20 cellular contexts compared by ENCODE assay signal in the genomic region with DNA sequence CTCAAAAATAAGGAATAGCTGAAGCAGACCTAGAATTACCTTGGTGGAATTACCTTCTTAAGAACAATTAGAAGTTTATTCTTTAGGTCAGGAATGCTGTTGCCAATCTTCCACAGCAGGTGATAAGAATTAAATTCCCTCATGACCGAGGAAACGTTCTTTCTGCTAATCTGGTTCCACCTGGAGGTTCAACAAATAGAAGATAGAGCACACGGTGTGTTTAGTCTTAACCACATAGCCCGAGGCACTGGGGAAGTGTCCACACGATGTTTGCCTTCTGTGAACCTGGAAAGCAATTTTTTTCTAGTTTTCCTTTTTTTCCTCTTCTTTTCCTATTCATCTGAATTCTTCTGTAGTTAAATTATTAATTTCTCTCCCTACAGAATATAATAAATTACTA.
DNase-seq lines count a peak whose midpoint lies in the region; ATAC-seq, FAIRE-seq and TF ChIP-seq lines count a peak whose summit lies in the region.
"Had no signal": no experiment of that assay in that cellular context is flagged by ENCODE, and none has a peak within 500 bp of the region (broad histone marks: within the 10 kb centered on the region; RNA-seq: fewer than 3 reads in every experiment).

No MANE protein-coding gene starts in this region.

- no peaks in the 10 kb centered on the region for H3K36me3 ChIP-seq in endodermal cell (ENCODE audit: control insufficient read depth, insufficient read depth, low read length)
- H3K36me3 ChIP-seq: Peyer's patch had no signal

- peak; percentile 16 for FAIRE-seq in D721Med (lab: Jason Lieb, UNC)
- FAIRE-seq: A549, G401.6, GM18507, H54, K562 had no signal

- H3K27me3 Mint-ChIP-seq in endodermal cell (ENCODE audit: insufficient read depth) = peaks cover 7% of the 10 kb centered on the region
- H3K27me3 Mint-ChIP-seq: B cell, T-cell had no signal

- WGBS in endodermal cell (ENCODE audit: insufficient coverage in 1 of 2, insufficient read length in 1 of 2), 2 experiments = 40 to 69% methylated on average over 3 to 5 of the region's 5 CpGs

- H3K36me3 Mint-ChIP-seq in endodermal cell (ENCODE audit: low read depth) = no peaks in the 10 kb centered on the region
- H3K36me3 Mint-ChIP-seq: T-cell had no signal

- H3K27me3 ChIP-seq in endodermal cell (ENCODE audit: control insufficient read depth, insufficient read depth, low read length, poor library complexity, severe bottlenecking) = no peaks in the 10 kb centered on the region
- H3K27me3 ChIP-seq: Peyer's patch had no signal

- peaks cover 33% of the 10 kb centered on the region for H3K4me1 Mint-ChIP-seq in endodermal cell
- H3K4me1 Mint-ChIP-seq: B cell, T-cell had no signal

- no peak overlapping the region for H3K9ac ChIP-seq in endodermal cell (ENCODE audit: extremely low read depth, low read length, poor library complexity, severe bottlenecking)

- peaks cover 19% of the 10 kb centered on the region for H3K4me1 ChIP-seq in endodermal cell (ENCODE audit: control insufficient read depth, insufficient read depth, low read length)
- H3K4me1 ChIP-seq: A549, Peyer's patch had no signal

- peak overlapping the region; percentile 33; the same call in 1 of the 2 replicates for H3K27ac ChIP-seq in C4-2B
- no peak overlapping the region for H3K27ac ChIP-seq in endodermal cell (ENCODE audit: low read depth, low read length)
- H3K27ac ChIP-seq: A549, Peyer's patch had no signal

- H3K27ac Mint-ChIP-seq in endodermal cell = no peak overlapping the region
- H3K27ac Mint-ChIP-seq: B cell, T-cell had no signal

- H3K9me3 ChIP-seq in endodermal cell (ENCODE audit: control insufficient read depth, low read length) = no peaks in the 10 kb centered on the region
- H3K9me3 ChIP-seq: A549, Peyer's patch had no signal

- H3K9me3 Mint-ChIP-seq in endodermal cell = no peaks in the 10 kb centered on the region

- TF ChIP-seq CTCF in C4-2B (conservative IDR thresholded peaks at IDR 0.05) = no peak
- TF ChIP-seq CTCF in D721Med (IDR thresholded peaks at IDR 0.05; ENCODE audit: insufficient read depth, missing control alignments) = no peak
- no peak for TF ChIP-seq CTCF in endodermal cell (conservative IDR thresholded peaks at IDR 0.05)
- TF ChIP-seq CTCF in GM10266 (IDR thresholded peaks at IDR 0.05; ENCODE audit: control insufficient read depth, insufficient read depth, low read depth, missing control alignments) = no peak

- H3K4me3 ChIP-seq in endodermal cell (ENCODE audit: low read length) = peak overlapping the region; percentile 24
- H3K4me3 ChIP-seq: A549, K562, Peyer's patch had no signal

- no peak for DNase-seq in D721Med (ENCODE audit: insufficient read length, low spot score)
- DNase-seq in NCI-H526 (lab: John Stamatoyannopoulos, UW) = peak; percentile 45 to 77
- DNase-seq in endodermal cell = no peak
- no peak for DNase-seq in NCI-H2196 (lab: John Stamatoyannopoulos, UW; ENCODE audit: unreplicated experiment)
- no peak for DNase-seq in GM10266 (ENCODE audit: extremely low spot score)
- DNase-seq: NCI-H1092, NCI-H1694, NCI-H510A, NCI-H82, Peyer's patch, T-cell had no signal

- no peak for ATAC-seq in GM18511 (IDR thresholded peaks at IDR 0.05; ENCODE audit: unreplicated experiment)
- ATAC-seq in GM18858 (IDR thresholded peaks at IDR 0.05; ENCODE audit: unreplicated experiment) = no peak
- ATAC-seq: A549, K562, T-cell had no signal

- H3K4me3 Mint-ChIP-seq in endodermal cell = no peak overlapping the region
- H3K4me3 Mint-ChIP-seq: B cell, T-cell had no signal

Comparison
In these comparisons a context has a peak if more than half of its experiments do, and no peak if none do; other contexts are left out.
1. DNase-seq: peak in NCI-H526 (2 of 2); none in D721Med (single experiment), endodermal cell (single experiment), NCI-H2196 (single experiment) and GM10266 (single experiment).